In the genomic region with DNA sequence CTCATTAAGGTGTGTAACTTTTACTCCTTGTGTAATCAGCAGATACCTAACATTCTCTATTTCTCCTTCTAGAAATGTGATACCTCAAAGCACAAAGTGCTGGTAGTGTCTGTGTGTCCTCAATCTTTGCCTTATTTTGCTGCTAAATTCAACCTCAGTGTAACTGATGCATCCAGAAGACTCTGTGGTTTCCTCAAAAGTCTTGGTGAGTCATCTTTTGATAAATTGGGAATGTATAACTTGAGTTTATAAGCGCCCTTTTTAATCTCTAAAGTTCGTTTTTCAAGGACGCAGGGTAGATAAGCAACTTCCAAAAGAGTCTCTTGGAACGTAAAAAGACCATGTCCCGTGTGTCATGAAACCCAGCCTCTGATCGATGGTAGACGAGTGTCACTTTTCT, we compare ENCODE assay signal across 1 cellular context.
TF ChIP-seq lines count a peak whose summit lies in the region.

No MANE protein-coding gene starts in this region.

TF ChIP-seq in A549, 52 proteins besides CTCF, POLR2A, EP300 and RAD21:
- TF ChIP-seq EHMT2 (IDR thresholded peaks at IDR 0.05; ENCODE audit: low read depth) = no peak
- no peak for TF ChIP-seq HOXB5 (CRISPR knock-in tag; IDR thresholded peaks at IDR 0.05)
- no peak for TF ChIP-seq MYC (IDR thresholded peaks at IDR 0.05; ENCODE audit: borderline replicate concordance, low read length)
- no peak for TF ChIP-seq MAFK (IDR thresholded peaks at IDR 0.05; ENCODE audit: partially characterized antibody)
- TF ChIP-seq, protein P1, sequence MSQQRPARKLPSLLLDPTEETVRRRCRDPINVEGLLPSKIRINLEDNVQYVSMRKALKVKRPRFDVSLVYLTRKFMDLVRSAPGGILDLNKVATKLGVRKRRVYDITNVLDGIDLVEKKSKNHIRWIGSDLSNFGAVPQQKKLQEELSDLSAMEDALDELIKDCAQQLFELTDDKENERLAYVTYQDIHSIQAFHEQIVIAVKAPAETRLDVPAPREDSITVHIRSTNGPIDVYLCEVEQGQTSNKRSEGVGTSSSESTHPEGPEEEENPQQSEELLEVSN (IDR thresholded peaks at IDR 0.05; ENCODE audit: borderline replicate concordance, low read depth) = no peak
- TF ChIP-seq FOSL2 (IDR thresholded peaks at IDR 0.05) = no peak
- TF ChIP-seq FOSL2 (CRISPR knock-in tag; IDR thresholded peaks at IDR 0.05) = peak; percentile 51; the same call in 1 of the 2 replicates
